ENCODE assay signal across 24 cellular contexts in the genomic region with DNA sequence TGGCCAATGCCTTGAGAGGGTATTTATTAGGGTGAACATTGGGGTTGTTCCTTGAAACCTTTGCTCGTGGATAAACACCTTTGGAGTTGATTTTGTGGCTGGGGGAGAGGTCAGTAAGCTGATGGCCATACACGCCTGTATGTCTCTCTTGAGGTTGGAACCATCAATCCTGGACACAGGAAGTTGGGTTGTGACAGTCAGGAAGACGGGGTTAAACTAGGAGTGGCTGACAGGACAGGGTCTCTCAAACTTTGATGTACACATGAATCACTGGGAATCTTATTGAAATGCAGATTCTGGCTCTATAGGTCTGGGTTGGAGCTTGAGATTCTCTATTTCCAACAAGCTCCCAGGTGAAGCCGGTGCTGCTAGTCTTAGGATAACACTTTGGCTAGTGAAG. TPM values are rescaled to one million over a fixed set of nuclear protein-coding genes. Genes with fewer than 3 reads are reported as not detected.
"Had no signal": no experiment of that assay in that cellular context is flagged by ENCODE, and none has a peak within 500 bp of the region (broad histone marks: within the 10 kb centered on the region; RNA-seq: fewer than 3 reads in every experiment).

No MANE protein-coding gene starts in this region.

- H3K9me3 ChIP-seq: body of pancreas, spleen, thoracic aorta had no signal

- H3K4me3 ChIP-seq: body of pancreas, spleen, thoracic aorta had no signal

- H3K27me3 ChIP-seq: body of pancreas had no signal

- H3K4me3 Mint-ChIP-seq: activated naive CD8-positive, alpha-beta T cell; mesothelial cell of epicardium; naive thymus-derived CD4-positive, alpha-beta T cell; type B pancreatic cell had no signal

- H3K27ac ChIP-seq: body of pancreas, spleen, thoracic aorta had no signal

- H3K27ac Mint-ChIP-seq: activated naive CD8-positive, alpha-beta T cell; mesothelial cell of epicardium; naive thymus-derived CD4-positive, alpha-beta T cell; type B pancreatic cell had no signal

- FAIRE-seq: colon, endometrium, frontal cortex had no signal

- H3K36me3 ChIP-seq: spleen, thoracic aorta had no signal

- H3K9me3 Mint-ChIP-seq: mesothelial cell of epicardium, type B pancreatic cell had no signal

- DNase-seq: activated CD4-positive, alpha-beta T cell treated with anti-CD3 and anti-CD28 coated beads for 4 hours; activated CD4-positive, alpha-beta T cell treated with anti-CD3 and anti-CD28 coated beads, Interleukin-2, amount 50 U/mL, for 48 hours; activated CD8-positive, alpha-beta memory T cell treated with anti-CD3 and anti-CD28 coated beads for 24 hours; activated effector memory CD4-positive, alpha-beta T cell treated with Interleukin-2 at 50 U/mL for 16 hours; activated naive CD4-positive, alpha-beta T cell treated with Interleukin-2 at 50 U/mL for 16 hours; body of pancreas; dermis blood vessel endothelial cell; effector CD8-positive, alpha-beta T cell; glutamatergic neuron; islet precursor cell; left cardiac atrium; left ventricle myocardium superior; naive thymus-derived CD4-positive, alpha-beta T cell; spleen; stimulated activated naive CD8-positive, alpha-beta T cell treated with anti-CD3 and anti-CD28 coated beads, Interleukin-15, Interleukin-2, amounts not matched to agents 100 U/mL and 50 U/mL, for 24 hours; T-helper 2 cell had no signal

- H3K36me3 Mint-ChIP-seq: activated naive CD8-positive, alpha-beta T cell; mesothelial cell of epicardium; type B pancreatic cell had no signal

- H3K4me1 ChIP-seq: body of pancreas had no signal

RNA-seq across cellular contexts. Expression of a gene that starts 12.8 kb away (rescaled TPM):
- total RNA-seq: dermis blood vessel endothelial cell; lung microvascular endothelial cell; naive thymus-derived CD4-positive, alpha-beta T cell had no signal
- polyA plus RNA-seq: naive thymus-derived CD4-positive, alpha-beta T cell had no signal
